ENCODE assay signal across 8 cellular contexts in genomic region chr10:98361131-98361633, GRCh38. TPM values are rescaled to one million over a fixed set of nuclear protein-coding genes. Genes with fewer than 3 reads are reported as not detected.
DNase-seq lines count a peak whose midpoint lies in the region; ATAC-seq and TF ChIP-seq lines count a peak whose summit lies in the region.

No MANE protein-coding gene starts in this region.

- in situ Hi-C loops in astrocyte of the spinal cord (cut with HindIII; ENCODE audit: low sequenced_read_pairs) = no loop called here

- TF ChIP-seq POLR2A in NB4 (IDR thresholded peaks at IDR 0.05; ENCODE audit: extremely low read depth, insufficient read length) = no peak

- POLR2A ChIA-PET in PC-3 (lab: Charles Lee; ENCODE audit: unreplicated experiment) = no interaction called here
- POLR2A ChIA-PET in HEK293T (lab: Yijun Ruan, JAX) = no interaction called here

- intact Hi-C loops in PC-3 (cut with micrococcal nuclease) = no loop called here

- no TSS peak for BruUV-seq in PC-3 (replicated peaks; lab: Mats Ljungman, UMichigan)

- no peak overlapping the region for H3K9ac ChIP-seq in PC-3 (ENCODE audit: low read length)

- H3K4me3 ChIP-seq in GM12865 (ENCODE audit: low read depth, low read length) (peak overlapping the region; percentile 33), NB4 (ENCODE audit: low read depth, low read length) (no peak overlapping the region), astrocyte of the spinal cord (ENCODE audit: low read depth, low read length) (no peak overlapping the region), PC-3 (ENCODE audit: low read length) (no peak overlapping the region)

- DNase-seq in GM12865 (ENCODE audit: low read depth) = peak; percentile 90
- DNase-seq in NB4 (ENCODE audit: low read depth) = peak; percentile 28
- peak; percentile 96 for DNase-seq in astrocyte of the spinal cord (ENCODE audit: low read depth, low spot score)
- peak; percentile 74 for DNase-seq in iPS-NIHi11 (ENCODE audit: low spot score)
- DNase-seq in stimulated activated CD4-positive, alpha-beta T cell treated with anti-CD3 and anti-CD28 coated beads, Interleukin-2, amount 100 ng/mL, for 24 hours = peak; percentile 22 to 27
- no peak for DNase-seq in PC-3
- DNase-seq in HEK293T (ENCODE audit: extremely low spot score) = no peak

- no peaks in the 10 kb centered on the region for H3K79me2 ChIP-seq in PC-3 (ENCODE audit: low read length)

- H3K9me3 ChIP-seq in PC-3 (ENCODE audit: low read length) = no peaks in the 10 kb centered on the region

- ATAC-seq in GM21786 (IDR thresholded peaks at IDR 0.05; ENCODE audit: unreplicated experiment) = peak; percentile 97
- ATAC-seq in PC-3 = no peak

- H3F3A ChIP-seq in PC-3 (ENCODE audit: low read length, unreplicated experiment) = no peaks in the 10 kb centered on the region

- no peaks in the 10 kb centered on the region for H3K27me3 ChIP-seq in PC-3 (ENCODE audit: low read length)

- peaks cover 15% of the 10 kb centered on the region for H3K4me1 ChIP-seq in PC-3 (ENCODE audit: insufficient read depth, low read length)

- no peaks in the 10 kb centered on the region for H3K36me3 ChIP-seq in PC-3 (ENCODE audit: low read depth, low read length)

- no peak overlapping the region for H3K27ac ChIP-seq in PC-3 (ENCODE audit: low read length)

- H4K20me1 ChIP-seq in PC-3 (ENCODE audit: low read length) = no peaks in the 10 kb centered on the region

- H3K4me2 ChIP-seq in PC-3 (ENCODE audit: low read length) = no peak overlapping the region

- CTCF ChIA-PET in PC-3 (lab: Charles Lee) = no interaction called here
- CTCF ChIA-PET in HEK293T (lab: Yijun Ruan, JAX) = no interaction called here

- no peak for TF ChIP-seq CTCF in GM12865 (IDR thresholded peaks at IDR 0.05; ENCODE audit: insufficient read depth, low read depth, low read length, missing control alignments)
- no peak for TF ChIP-seq CTCF in NB4 (IDR thresholded peaks at IDR 0.05; ENCODE audit: low read depth, low read length)
- no peak for TF ChIP-seq CTCF in astrocyte of the spinal cord (IDR thresholded peaks at IDR 0.05; ENCODE audit: low read depth, low read length)
- no peak for TF ChIP-seq CTCF in PC-3 (conservative IDR thresholded peaks at IDR 0.05; ENCODE audit: low read depth, low read length)

- no peak overlapping the region for H2AFZ ChIP-seq in PC-3 (ENCODE audit: low read length)

- H3K9me2 ChIP-seq in PC-3 (replicated peaks; ENCODE audit: low read length) = no peaks in the 10 kb centered on the region

TF ChIP-seq in HEK293T, 16 proteins besides CTCF, POLR2A, EP300 and RAD21:
- TF ChIP-seq BHLHE40 (IDR thresholded peaks at IDR 0.05; ENCODE audit: borderline replicate concordance) (no peak), SUZ12 (IDR thresholded peaks at IDR 0.05) (no peak), PKNOX1 (IDR thresholded peaks at IDR 0.05) (no peak), ELF4 (IDR thresholded peaks at IDR 0.05) (no peak), LEF1 (IDR thresholded peaks at IDR 0.05; ENCODE audit: borderline replicate concordance) (no peak), FOXA1 (IDR thresholded peaks at IDR 0.05) (no peak), ZNF384 (IDR thresholded peaks at IDR 0.05) (no peak), CTBP1 (IDR thresholded peaks at IDR 0.05; ENCODE audit: borderline replicate concordance) (no peak), FOXK2 (IDR thresholded peaks at IDR 0.05) (no peak)
TF ChIP-seq in HEK293T: peak in this region for 0.

RNA-seq across cellular contexts. Expression of gene PYROXD2, which starts 53.8 kb away (rescaled TPM):
- total RNA-seq in PC-3 (2014; rRNA removed) = 3.1 and 9.4 TPM in 2 replicates

Comparison
In these comparisons a context has a peak if more than half of its experiments do, and no peak if none do; other contexts are left out.
1. DNase-seq: peak in GM12865 (single experiment), NB4 (single experiment), astrocyte of the spinal cord (single experiment), iPS-NIHi11 (single experiment) and stimulated activated CD4-positive, alpha-beta T cell treated with anti-CD3 and anti-CD28 coated beads, Interleukin-2, amount 100 ng/mL, for 24 hours (2 of 2); none in PC-3 (single experiment) and HEK293T (single experiment).